Comparison of ENCODE assay signal across 8 cellular contexts in genomic region chr12:113259499-113259953, GRCh38. TPM values are rescaled to one million over a fixed set of nuclear protein-coding genes. Genes with fewer than 3 reads are reported as not detected.
DNase-seq lines count a peak whose midpoint lies in the region; ATAC-seq and TF ChIP-seq lines count a peak whose summit lies in the region.

No MANE protein-coding gene starts in this region.

- peaks cover 10 to 11% of the 10 kb centered on the region in 2 donors for H3K36me3 Mint-ChIP-seq in CD4-positive, alpha-beta memory T cell

- peak overlapping the region in 6 of 7 donors; percentile 52 to 91 (median 74) for H3K27ac Mint-ChIP-seq in CD4-positive, alpha-beta memory T cell

- no peak for DNase-seq in CD4-positive, alpha-beta memory T cell
- peak; percentile 55 for DNase-seq in NCI-H345 (lab: John Stamatoyannopoulos, UW)
- peak; percentile 91 for DNase-seq in coronary artery (ENCODE audit: low spot score)
- DNase-seq in midbrain (lab: John Stamatoyannopoulos, UW) = peak; percentile 86
- peak; percentile 83 to 84 for DNase-seq in aorta
- no peak for DNase-seq in activated T-cell treated with anti-CD3 and anti-CD28 coated beads, Interleukin-2, amount 50 U/mL, for 1 hour
- DNase-seq in epidermal melanocyte (ENCODE audit: insufficient read length, low spot score) = no peak

- no peak for TF ChIP-seq CTCF in coronary artery (IDR thresholded peaks at IDR 0.05)

- no peak overlapping the region for H3K27ac ChIP-seq in CD4-positive, alpha-beta memory T cell (ENCODE audit: low read depth, low read length)
- H3K27ac ChIP-seq in coronary artery (peak overlapping the region; percentile 81 to 91), aorta (ENCODE audit: low read depth in 1 of 2, low read length in 2 of 2) (peak overlapping the region; percentile 2 to 19)

- no peak overlapping the region for H3K4me3 ChIP-seq in CD4-positive, alpha-beta memory T cell (ENCODE audit: low read length in 2 of 2)
- H3K4me3 ChIP-seq in coronary artery (peak overlapping the region; percentile 19), aorta (ENCODE audit: low read length in 2 of 2) (no peak overlapping the region)

- no peaks in the 10 kb centered on the region for H3K27me3 ChIP-seq in CD4-positive, alpha-beta memory T cell (ENCODE audit: insufficient read depth, low read length)
- H3K27me3 ChIP-seq in aorta (ENCODE audit: control insufficient read depth in 1 of 2, insufficient read depth in 2 of 2, low read length in 1 of 2) = no peaks in the 10 kb centered on the region

- peak overlapping the region in 2 of 8 donors; percentile 39 to 51 for H3K4me3 Mint-ChIP-seq in CD4-positive, alpha-beta memory T cell

- H3K36me3 ChIP-seq in CD4-positive, alpha-beta memory T cell (ENCODE audit: insufficient read depth, low read length) = no peaks in the 10 kb centered on the region
- H3K36me3 ChIP-seq in aorta (ENCODE audit: control insufficient read depth in 1 of 2, insufficient read depth in 2 of 2, low read length in 1 of 2) = peaks cover 0 to 2% of the 10 kb centered on the region in 2 donors

- H3K9me3 Mint-ChIP-seq in CD4-positive, alpha-beta memory T cell = no peaks in the 10 kb centered on the region

- H3K9me3 ChIP-seq in CD4-positive, alpha-beta memory T cell (ENCODE audit: control insufficient read depth in 1 of 2, low read length in 2 of 2) = no peaks in the 10 kb centered on the region
- no peaks in the 10 kb centered on the region for H3K9me3 ChIP-seq in aorta (ENCODE audit: control insufficient read depth, low read length)

- CTCF ChIA-PET in CD4-positive, alpha-beta memory T cell (lab: Charles Lee; ENCODE audit: partially characterized antibody) = no interaction called here

- no peaks in the 10 kb centered on the region for H3K27me3 Mint-ChIP-seq in CD4-positive, alpha-beta memory T cell

- peaks cover 21% of the 10 kb centered on the region for H3K4me1 ChIP-seq in CD4-positive, alpha-beta memory T cell (ENCODE audit: insufficient read depth, low read length)
- H3K4me1 ChIP-seq in aorta (ENCODE audit: control insufficient read depth in 1 of 2, insufficient read depth in 2 of 2, low read length in 2 of 2) = peaks cover 2 to 5% of the 10 kb centered on the region in 2 donors

- POLR2A ChIA-PET in CD4-positive, alpha-beta memory T cell (lab: Charles Lee; ENCODE audit: partially characterized antibody) = interaction anchor here (0.7 kb wide), 1 partner anchor 26 kb away, joined by 4 read pairs; no protein-coding TSS in a partner anchor

- ATAC-seq in aorta (ENCODE audit: low FRiP score) (peak; percentile 85), GM21367 (IDR thresholded peaks at IDR 0.05; ENCODE audit: unreplicated experiment) (no peak)

- WGBS in aorta, 2 donors = 41 to 43% methylated on average over 2 of the region's 2 CpGs

- peaks cover 19 to 42% (median 33%) of the 10 kb centered on the region in 4 donors for H3K4me1 Mint-ChIP-seq in CD4-positive, alpha-beta memory T cell

- intact Hi-C loops in CD4-positive, alpha-beta memory T cell (cut with micrococcal nuclease) = no loop called here
- intact Hi-C loops in aorta (cut with DNase I) = no loop called here

RNA-seq across cellular contexts. Expression of gene TPCN1, which starts 38.3 kb away (rescaled TPM):
- total RNA-seq in CD4-positive, alpha-beta memory T cell = 10 to 100 TPM; 79.8 to 94.2 TPM
- 10 to 100 TPM in 1 of 2 donors, 1 to 10 TPM in 1; 8.5 to 19.9 TPM for polyA plus RNA-seq in CD4-positive, alpha-beta memory T cell
- 100 to 1,000 TPM in 1 of 2 donors, 10 to 100 TPM in 1; 65.9 to 128 TPM for total RNA-seq in aorta
- 100 to 1,000 TPM in 1 of 2 donors, 10 to 100 TPM in 1; 21.4 to 108 TPM for polyA plus RNA-seq in aorta

Comparison
In these comparisons a context has a peak if more than half of its experiments do, and no peak if none do; other contexts are left out.
1. DNase-seq: peak in NCI-H345 (single experiment), coronary artery (single experiment), midbrain (single experiment) and aorta (2 of 2); none in CD4-positive, alpha-beta memory T cell (0 of 5), activated T-cell treated with anti-CD3 and anti-CD28 coated beads, Interleukin-2, amount 50 U/mL, for 1 hour (single experiment) and epidermal melanocyte (single experiment).